In the genomic region with DNA sequence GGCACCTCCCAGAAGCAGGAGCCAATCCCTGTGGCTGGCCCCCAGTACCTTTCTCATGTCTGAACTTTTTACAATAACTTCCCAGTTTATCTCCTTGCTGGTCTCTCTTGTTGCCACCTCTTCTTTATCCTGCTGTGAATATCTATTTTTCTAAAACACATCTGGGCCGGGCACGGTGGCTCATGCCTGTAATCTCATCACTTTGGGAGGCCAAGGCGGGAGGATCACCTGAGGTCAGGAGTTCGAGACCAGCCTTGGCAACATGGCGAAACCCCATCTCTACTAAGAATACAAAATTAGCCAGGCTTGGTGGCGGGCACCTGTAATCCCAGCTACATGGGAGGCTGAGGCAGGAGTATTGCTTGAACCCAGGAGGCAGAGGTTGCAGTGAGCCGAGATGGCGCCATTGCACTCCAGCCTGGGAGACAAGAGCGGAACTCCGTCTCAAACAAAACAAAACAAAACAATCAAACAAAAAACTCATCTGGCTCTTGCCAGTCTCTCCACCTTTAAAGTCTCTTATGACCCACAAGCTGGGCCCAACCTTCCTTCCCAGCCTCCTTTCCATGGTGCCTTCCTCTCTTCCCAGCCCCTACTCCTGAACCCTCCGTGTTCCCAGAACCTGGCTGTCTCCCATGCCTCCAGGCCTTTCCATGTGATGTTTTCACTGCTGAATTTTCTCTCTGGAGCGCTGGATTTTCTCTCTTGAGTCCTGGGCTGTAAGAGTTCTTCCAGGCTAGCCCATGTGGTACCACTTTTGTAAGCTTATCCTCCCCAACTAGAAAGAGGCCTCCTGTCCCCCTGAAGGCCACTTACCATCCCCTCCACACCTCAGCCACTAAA, we compare ENCODE assay signal across 1 cellular context.
TF ChIP-seq lines count a peak whose summit lies in the region.

No MANE protein-coding gene starts in this region.

TF ChIP-seq in K562, 482 proteins besides CTCF, POLR2A, EP300 and RAD21:
- TF ChIP-seq KAT8 (IDR thresholded peaks at IDR 0.05; ENCODE audit: low read depth) = no peak
- TF ChIP-seq, protein P1, sequence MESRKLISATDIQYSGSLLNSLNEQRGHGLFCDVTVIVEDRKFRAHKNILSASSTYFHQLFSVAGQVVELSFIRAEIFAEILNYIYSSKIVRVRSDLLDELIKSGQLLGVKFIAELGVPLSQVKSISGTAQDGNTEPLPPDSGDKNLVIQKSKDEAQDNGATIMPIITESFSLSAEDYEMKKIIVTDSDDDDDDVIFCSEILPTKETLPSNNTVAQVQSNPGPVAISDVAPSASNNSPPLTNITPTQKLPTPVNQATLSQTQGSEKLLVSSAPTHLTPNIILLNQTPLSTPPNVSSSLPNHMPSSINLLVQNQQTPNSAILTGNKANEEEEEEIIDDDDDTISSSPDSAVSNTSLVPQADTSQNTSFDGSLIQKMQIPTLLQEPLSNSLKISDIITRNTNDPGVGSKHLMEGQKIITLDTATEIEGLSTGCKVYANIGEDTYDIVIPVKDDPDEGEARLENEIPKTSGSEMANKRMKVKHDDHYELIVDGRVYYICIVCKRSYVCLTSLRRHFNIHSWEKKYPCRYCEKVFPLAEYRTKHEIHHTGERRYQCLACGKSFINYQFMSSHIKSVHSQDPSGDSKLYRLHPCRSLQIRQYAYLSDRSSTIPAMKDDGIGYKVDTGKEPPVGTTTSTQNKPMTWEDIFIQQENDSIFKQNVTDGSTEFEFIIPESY (CRISPR knock-in tag; IDR thresholded peaks at IDR 0.05) = peak; percentile 28; the same call in 1 of the 2 replicates
